ENCODE assay signal across 23 cellular contexts in genomic region chr6:96142142-96142541, GRCh38.
A peak's percentile ranks its signal among the peaks of the same experiment; 100 is the strongest.
DNase-seq lines count a peak whose midpoint lies in the region; ATAC-seq, FAIRE-seq and TF ChIP-seq lines count a peak whose summit lies in the region.
"Had no signal": no experiment of that assay in that cellular context is flagged by ENCODE, and none has a peak within 500 bp of the region (broad histone marks: within the 10 kb centered on the region; RNA-seq: fewer than 3 reads in every experiment).

No MANE protein-coding gene starts in this region.

- no peaks in the 10 kb centered on the region for H3F3A ChIP-seq in SK-N-SH (replicated peaks; ENCODE audit: insufficient read depth)

- H3K4me3 ChIP-seq in SK-N-SH (ENCODE audit: low read depth in 2 of 2, low read length in 1 of 2) (no peak overlapping the region), rectal smooth muscle tissue (ENCODE audit: low read length) (no peak overlapping the region), small intestine (ENCODE audit: low read depth in 1 of 2, low read length in 2 of 2) (no peak overlapping the region)
- H3K4me3 ChIP-seq: A549; BLaER1 treated with 17β-estradiol and CSF1 and Interleukin-3, amounts not matched to agents 10 nM and 100 nM; HAP-1 had no signal

- H3K4me2 ChIP-seq in SK-N-SH, result no peak overlapping the region
- H3K4me2 ChIP-seq: A549; BLaER1 treated with 17β-estradiol and CSF1 and Interleukin-3, amounts not matched to agents 10 nM and 100 nM had no signal

- H2AFZ ChIP-seq in SK-N-SH (ENCODE audit: low read depth), result no peak overlapping the region

- FAIRE-seq in small intestine (lab: Jason Lieb, UNC), result no peak
- FAIRE-seq: A549, D721Med, G401.6, GM12892, H54 had no signal

- H3K36me3 ChIP-seq in SK-N-SH (replicated peaks in 1 of 2; ENCODE audit: control insufficient read depth in 1 of 2, insufficient read depth in 2 of 2, low read length in 1 of 2), result no peaks in the 10 kb centered on the region
- H3K36me3 ChIP-seq in rectal smooth muscle tissue (ENCODE audit: control insufficient read depth, insufficient read depth, low read length), result no peaks in the 10 kb centered on the region
- no peaks in the 10 kb centered on the region for H3K36me3 ChIP-seq in small intestine (ENCODE audit: control insufficient read depth in 2 of 2, insufficient read depth in 2 of 2, low read length in 2 of 2)
- H3K36me3 ChIP-seq: BE2C; BLaER1 treated with 17β-estradiol and CSF1 and Interleukin-3, amounts not matched to agents 10 nM and 100 nM; HAP-1 had no signal

- no peak overlapping the region for H3K9ac ChIP-seq in SK-N-SH
- no peak overlapping the region for H3K9ac ChIP-seq in rectal smooth muscle tissue (ENCODE audit: low read length)
- H3K9ac ChIP-seq: BLaER1 treated with 17β-estradiol and CSF1 and Interleukin-3, amounts not matched to agents 10 nM and 100 nM had no signal

- no peaks in the 10 kb centered on the region for H3K9me2 ChIP-seq in SK-N-SH

- no peaks in the 10 kb centered on the region for H4K20me1 ChIP-seq in SK-N-SH (ENCODE audit: insufficient read depth)
- H4K20me1 ChIP-seq: BLaER1 treated with 17β-estradiol and CSF1 and Interleukin-3, amounts not matched to agents 10 nM and 100 nM had no signal

- H3K4me1 ChIP-seq in SK-N-SH (ENCODE audit: control insufficient read depth in 1 of 2, insufficient read depth in 2 of 2, low read depth in 1 of 2, low read length in 1 of 2) (no peaks in the 10 kb centered on the region; a peak in 2 of 4 replicates), rectal smooth muscle tissue (ENCODE audit: control insufficient read depth, insufficient read depth, low read length) (peaks cover 2% of the 10 kb centered on the region), small intestine (ENCODE audit: control insufficient read depth in 2 of 2, insufficient read depth in 1 of 2, low read depth in 1 of 2, low read length in 1 of 2) (no peaks in the 10 kb centered on the region)
- H3K4me1 ChIP-seq: A549; BE2C; BLaER1 treated with 17β-estradiol and CSF1 and Interleukin-3, amounts not matched to agents 10 nM and 100 nM; HAP-1 had no signal

- H3K27me3 ChIP-seq in SK-N-SH (ENCODE audit: insufficient read depth) (no peaks in the 10 kb centered on the region), rectal smooth muscle tissue (ENCODE audit: control insufficient read depth, insufficient read depth, low read length) (no peaks in the 10 kb centered on the region), small intestine (ENCODE audit: control insufficient read depth in 2 of 2, insufficient read depth in 2 of 2, low read length in 2 of 2) (no peaks in the 10 kb centered on the region)
- H3K27me3 ChIP-seq: BE2C; BLaER1 treated with 17β-estradiol and CSF1 and Interleukin-3, amounts not matched to agents 10 nM and 100 nM had no signal

- no peak for TF ChIP-seq CTCF in SK-N-SH (IDR thresholded peaks at IDR 0.05)

- peak; percentile 21; the same call in 1 of the 2 replicates for TF ChIP-seq RAD21 in SK-N-SH (IDR thresholded peaks at IDR 0.05; ENCODE audit: low read length)

- H3K79me2 ChIP-seq in SK-N-SH (ENCODE audit: insufficient read depth), result no peaks in the 10 kb centered on the region

- H3K27ac ChIP-seq in SK-N-SH (ENCODE audit: low read depth in 2 of 2, low read length in 1 of 2), result no peak overlapping the region; a peak in 1 of 4 replicates
- H3K27ac ChIP-seq in rectal smooth muscle tissue (ENCODE audit: low read depth, low read length), result peak overlapping the region; percentile 55
- H3K27ac ChIP-seq in small intestine (ENCODE audit: low read depth in 1 of 2, low read length in 1 of 2), result no peak overlapping the region
- H3K27ac ChIP-seq: A549; BLaER1 treated with 17β-estradiol and CSF1 and Interleukin-3, amounts not matched to agents 10 nM and 100 nM had no signal

- ATAC-seq in HG03442 (IDR thresholded peaks at IDR 0.05; ENCODE audit: unreplicated experiment), result no peak
- ATAC-seq: A549 had no signal

- DNase-seq in SK-N-SH, result peak; percentile 37
- DNase-seq in islet precursor cell, result peak; percentile 64
- DNase-seq in stimulated activated CD4-positive, alpha-beta T cell treated with anti-CD3 and anti-CD28 coated beads, Interleukin-4, amount 100 ng/mL, for 4 hours, result no peak
- no peak for DNase-seq in small intestine
- DNase-seq: 8988T; ACHN; AML-193; BE2C; CD4-positive, alpha-beta T cell; CD8-positive, alpha-beta memory T cell; DMS 273 treated with DMSO at 0.1 percent for 48 hours; DMS79; GOT3; HFFc6 had no signal

- H3K9me3 ChIP-seq in SK-N-SH, result no peaks in the 10 kb centered on the region
- no peaks in the 10 kb centered on the region for H3K9me3 ChIP-seq in small intestine (ENCODE audit: control insufficient read depth, low read depth)
- H3K9me3 ChIP-seq: A549, BE2C had no signal

- TF ChIP-seq EP300 in SK-N-SH (IDR thresholded peaks at IDR 0.05; ENCODE audit: borderline replicate concordance in 1 of 2, low read depth in 1 of 2, low read length in 1 of 2), result peak in 1 of 2 experiments; percentile 97; a peak in 2 of 4 replicates

- 4% methylated on average over 2 of the region's 2 CpGs for WGBS in SK-N-SH (ENCODE audit: low lambda C conversion rate)
- 64 to 70% (median 67%) methylated on average over 2 of the region's 2 CpGs for WGBS in small intestine, 3 donors

- CTCF ChIA-PET in SK-N-SH (lab: Yijun Ruan, JAX), result interaction anchor here (0.6 to 1.5 kb wide), 3 partner anchors 12 to 56 kb away, joined by 3 to 5 read pairs (median 4); no protein-coding TSS in a partner anchor

- POLR2A ChIA-PET in SK-N-SH (lab: Yijun Ruan, JAX), result no interaction called here

TF ChIP-seq in SK-N-SH, 30 proteins besides CTCF, POLR2A, EP300 and RAD21:
- no peak for TF ChIP-seq FOXJ3 (CRISPR knock-in tag; IDR thresholded peaks at IDR 0.05)
- TF ChIP-seq TCF12 (IDR thresholded peaks at IDR 0.05), result peak; percentile 68
- TF ChIP-seq CHD2 (IDR thresholded peaks at IDR 0.05; ENCODE audit: low read length, partially characterized antibody), result peak; percentile 90
- TF ChIP-seq JUND (IDR thresholded peaks at IDR 0.05), result 0 out of 2 replicates have a peak, but pooled peaks have one; percentile 19
- peak; percentile 45; the same call in 1 of the 2 replicates for TF ChIP-seq TEAD4 (IDR thresholded peaks at IDR 0.05; ENCODE audit: borderline replicate concordance, insufficient read depth)
- peak; percentile 27; the same call in 1 of the 2 replicates for TF ChIP-seq NFIC (IDR thresholded peaks at IDR 0.05; ENCODE audit: borderline replicate concordance)
- peak; percentile 96 for TF ChIP-seq GATA2 (CRISPR knock-in tag; IDR thresholded peaks at IDR 0.05)
- peak; percentile 95; the same call in 1 of the 2 replicates for TF ChIP-seq RCOR1 (IDR thresholded peaks at IDR 0.05; ENCODE audit: low read length)
- TF ChIP-seq GABPA (IDR thresholded peaks at IDR 0.05; ENCODE audit: low read depth), result no peak
- peak; percentile 28; the same call in 1 of the 2 replicates for TF ChIP-seq PBX3 (IDR thresholded peaks at IDR 0.05)

Comparison
In these comparisons a context has a peak if more than half of its experiments do, and no peak if none do; other contexts are left out.
1. DNase-seq: peak in SK-N-SH (single experiment) and islet precursor cell (single experiment); none in stimulated activated CD4-positive, alpha-beta T cell treated with anti-CD3 and anti-CD28 coated beads, Interleukin-4, amount 100 ng/mL, for 4 hours (0 of 2) and small intestine (single experiment).